8 cellular contexts compared by ENCODE assay signal in genomic region chr16:81366316-81366932, GRCh38. TPM values are rescaled to one million over a fixed set of nuclear protein-coding genes. Genes with fewer than 3 reads are reported as not detected.
A peak's percentile ranks its signal among the peaks of the same experiment; 100 is the strongest.
DNase-seq lines count a peak whose midpoint lies in the region; ATAC-seq and TF ChIP-seq lines count a peak whose summit lies in the region.

No MANE protein-coding gene starts in this region.

- H3F3A ChIP-seq in SK-N-SH (replicated peaks; ENCODE audit: insufficient read depth), result no peaks in the 10 kb centered on the region

- WGBS in SK-N-SH (ENCODE audit: low lambda C conversion rate), result 57% methylated on average over 12 of the region's 12 CpGs

- in situ Hi-C loops in G401 (cut with HindIII; ENCODE audit: low sequenced_read_pairs), result no loop called here

- POLR2A ChIA-PET in SK-N-SH (lab: Yijun Ruan, JAX), result no interaction called here

- H3K79me2 ChIP-seq in SK-N-SH (ENCODE audit: insufficient read depth), result no peaks in the 10 kb centered on the region

- TF ChIP-seq CTCF in SK-N-SH (IDR thresholded peaks at IDR 0.05) (peak; percentile 80), fibroblast of mammary gland (conservative IDR thresholded peaks at IDR 0.05; ENCODE audit: control insufficient read depth, insufficient read depth, low read depth, low read length) (peak; percentile 53), omental fat pad (IDR thresholded peaks at IDR 0.05) (no peak)

- H3K27ac ChIP-seq in SK-N-SH (ENCODE audit: low read depth in 2 of 2, low read length in 1 of 2), result no peak overlapping the region

- ATAC-seq in omental fat pad (ENCODE audit: low FRiP score), result peak; percentile 64

- CTCF ChIA-PET in SK-N-SH (lab: Yijun Ruan, JAX), result interaction anchor here (0.7 to 5.1 kb wide), 30 partner anchors 8 to 523 kb away, joined by 3 to 51 read pairs (median 4); no protein-coding TSS in a partner anchor

- no peaks in the 10 kb centered on the region for H4K20me1 ChIP-seq in SK-N-SH (ENCODE audit: insufficient read depth)

- no peaks in the 10 kb centered on the region for H3K9me3 ChIP-seq in SK-N-SH

- H3K4me3 ChIP-seq in SK-N-SH (ENCODE audit: low read depth in 2 of 2, low read length in 1 of 2) (no peak overlapping the region), fibroblast of mammary gland (ENCODE audit: control insufficient read depth, low read depth, low read length) (no peak overlapping the region)

- H3K4me2 ChIP-seq in SK-N-SH, result no peak overlapping the region

- no peaks in the 10 kb centered on the region for H3K9me2 ChIP-seq in SK-N-SH

- DNase-seq in A172 (ENCODE audit: low spot score), result peak; percentile 54
- DNase-seq in G401 (ENCODE audit: low spot score), result peak; percentile 66
- peak; percentile 36 for DNase-seq in LoVo (ENCODE audit: low spot score)
- DNase-seq in SK-N-SH, result peak; percentile 63
- DNase-seq in fibroblast of mammary gland (ENCODE audit: low read depth), result peak; percentile 52
- DNase-seq in omental fat pad (ENCODE audit: low spot score), result no peak
- no peak for DNase-seq in epidermal melanocyte (ENCODE audit: insufficient read length, low spot score)
- DNase-seq in activated CD8-positive, alpha-beta memory T cell treated with anti-CD3 and anti-CD28 coated beads, Interleukin-2, amount 50 U/mL, for 4 hours, result no peak

- peaks cover 25 to 44% of the 10 kb centered on the region in 2 experiments for H3K36me3 ChIP-seq in SK-N-SH (replicated peaks in 1 of 2; ENCODE audit: control insufficient read depth in 1 of 2, insufficient read depth in 2 of 2, low read length in 1 of 2)

- H3K27me3 ChIP-seq in SK-N-SH (ENCODE audit: insufficient read depth), result no peaks in the 10 kb centered on the region

- no peak overlapping the region for H2AFZ ChIP-seq in SK-N-SH (ENCODE audit: low read depth)

- no peak overlapping the region for H3K9ac ChIP-seq in SK-N-SH

- TF ChIP-seq EP300 in SK-N-SH (IDR thresholded peaks at IDR 0.05; ENCODE audit: borderline replicate concordance in 1 of 2, low read depth in 1 of 2, low read length in 1 of 2), result no peak

- H3K4me1 ChIP-seq in SK-N-SH (ENCODE audit: control insufficient read depth in 1 of 2, insufficient read depth in 2 of 2, low read depth in 1 of 2, low read length in 1 of 2), result no peaks in the 10 kb centered on the region

- peak; percentile 90 for TF ChIP-seq RAD21 in SK-N-SH (IDR thresholded peaks at IDR 0.05; ENCODE audit: low read length)

TF ChIP-seq in SK-N-SH, 30 proteins besides CTCF, POLR2A, EP300 and RAD21:
- no peak for TF ChIP-seq EZH2phosphoT487 (IDR thresholded peaks at IDR 0.05; ENCODE audit: borderline replicate concordance, low read depth)
- peak; percentile 71 for TF ChIP-seq SMC3 (IDR thresholded peaks at IDR 0.05; ENCODE audit: low read depth, low read length)

RNA-seq across cellular contexts. Expression of gene GAN, which starts 51.7 kb away (rescaled TPM):
- total RNA-seq in A172 (2014; rRNA removed; shearing (Covaris generic)), result 12.7 and 14.2 TPM in 2 replicates
- 4.7 and 5.1 TPM in 2 replicates for total RNA-seq in G401 (2014; rRNA removed; shearing (Covaris generic))
- polyA plus RNA-seq in SK-N-SH (2012; rRNA removed), result 0.79 and 0.99 TPM in 2 replicates
- 0.87 and 0.94 TPM in 2 replicates for polyA plus RNA-seq in SK-N-SH (2012; cell fraction: cytosol; rRNA removed)
- polyA plus RNA-seq in SK-N-SH (2012; cell fraction: nucleus; rRNA removed), result 1.2 and 1.9 TPM in 2 replicates
- 10 to 100 TPM in 3 of 4 donors, 1 to 10 TPM in 1; 9.6 to 13.9 (median 10.9) TPM for total RNA-seq in omental fat pad

Comparison
In these comparisons a context has a peak if more than half of its experiments do, and no peak if none do; other contexts are left out.
1. DNase-seq: peak in A172 (single experiment), G401 (single experiment), LoVo (single experiment), SK-N-SH (single experiment) and fibroblast of mammary gland (single experiment); none in omental fat pad (single experiment), epidermal melanocyte (single experiment) and activated CD8-positive, alpha-beta memory T cell treated with anti-CD3 and anti-CD28 coated beads, Interleukin-2, amount 50 U/mL, for 4 hours (single experiment).
2. CTCF ChIP-seq: peak in SK-N-SH (single experiment) and fibroblast of mammary gland (single experiment); none in omental fat pad (0 of 3).